In the genomic region with DNA sequence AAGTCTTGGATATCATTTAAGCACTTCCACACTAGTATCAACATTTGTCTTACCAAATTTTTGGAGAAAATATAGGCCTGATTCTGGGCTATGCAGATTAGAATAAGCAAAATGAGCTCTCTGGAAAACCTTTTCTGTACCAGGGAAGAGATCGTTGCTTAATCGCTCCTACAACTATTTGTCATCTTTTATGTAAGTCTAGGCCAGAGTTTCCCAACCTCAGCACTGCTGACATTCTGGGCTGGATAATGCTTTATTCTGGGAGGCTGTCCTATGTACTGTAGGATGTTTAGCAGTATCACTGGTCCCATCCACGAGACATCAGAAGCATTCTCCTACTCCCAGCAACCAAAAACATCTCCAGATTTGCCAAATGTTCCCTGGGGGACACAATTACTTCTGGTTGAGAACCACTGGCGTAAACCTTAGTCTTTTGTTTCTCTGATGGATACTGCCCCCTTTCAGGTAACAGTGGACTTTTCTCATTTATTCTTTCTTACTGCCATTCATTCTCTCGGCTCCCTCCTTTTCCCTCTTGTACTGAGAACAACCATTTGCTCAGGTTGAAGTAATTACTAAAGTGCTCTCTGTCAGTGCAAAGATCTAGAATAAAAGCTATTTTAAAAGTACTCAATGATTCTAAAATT, we compare ENCODE assay signal across 1 cellular context.
TF ChIP-seq lines count a peak whose summit lies in the region.

No MANE protein-coding gene starts in this region.

TF ChIP-seq in WTC11, 78 proteins besides CTCF, POLR2A, EP300 and RAD21 (continued from another document):
- TF ChIP-seq SMAD3 (CRISPR knock-in tag; IDR thresholded peaks at IDR 0.05; ENCODE audit: borderline replicate concordance) (no peak), TEAD4 (CRISPR knock-in tag; IDR thresholded peaks at IDR 0.05) (no peak), SOX15 (CRISPR knock-in tag; IDR thresholded peaks at IDR 0.05) (no peak), PRDM15 (CRISPR knock-in tag; IDR thresholded peaks at IDR 0.05) (no peak)
- TF ChIP-seq, protein P1, sequence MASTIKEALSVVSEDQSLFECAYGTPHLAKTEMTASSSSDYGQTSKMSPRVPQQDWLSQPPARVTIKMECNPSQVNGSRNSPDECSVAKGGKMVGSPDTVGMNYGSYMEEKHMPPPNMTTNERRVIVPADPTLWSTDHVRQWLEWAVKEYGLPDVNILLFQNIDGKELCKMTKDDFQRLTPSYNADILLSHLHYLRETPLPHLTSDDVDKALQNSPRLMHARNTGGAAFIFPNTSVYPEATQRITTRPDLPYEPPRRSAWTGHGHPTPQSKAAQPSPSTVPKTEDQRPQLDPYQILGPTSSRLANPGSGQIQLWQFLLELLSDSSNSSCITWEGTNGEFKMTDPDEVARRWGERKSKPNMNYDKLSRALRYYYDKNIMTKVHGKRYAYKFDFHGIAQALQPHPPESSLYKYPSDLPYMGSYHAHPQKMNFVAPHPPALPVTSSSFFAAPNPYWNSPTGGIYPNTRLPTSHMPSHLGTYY (CRISPR knock-in tag; IDR thresholded peaks at IDR 0.05), result no peak
- TF ChIP-seq, protein P2, sequence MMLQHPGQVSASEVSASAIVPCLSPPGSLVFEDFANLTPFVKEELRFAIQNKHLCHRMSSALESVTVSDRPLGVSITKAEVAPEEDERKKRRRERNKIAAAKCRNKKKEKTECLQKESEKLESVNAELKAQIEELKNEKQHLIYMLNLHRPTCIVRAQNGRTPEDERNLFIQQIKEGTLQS (CRISPR knock-in tag; conservative IDR thresholded peaks at IDR 0.05), result no peak
